In genomic region chr15:49145651-49146609, GRCh38 we compare ENCODE assay signal across 9 cellular contexts. TPM values are rescaled to one million over a fixed set of nuclear protein-coding genes. Genes with fewer than 3 reads are reported as not detected.
DNase-seq lines count a peak whose midpoint lies in the region; ATAC-seq, FAIRE-seq and TF ChIP-seq lines count a peak whose summit lies in the region.
"Had no signal": no experiment of that assay in that cellular context is flagged by ENCODE, and none has a peak within 500 bp of the region (broad histone marks: within the 10 kb centered on the region; RNA-seq: fewer than 3 reads in every experiment).

No MANE protein-coding gene starts in this region.

- H3K27me3 Mint-ChIP-seq in brain: no peaks in the 10 kb centered on the region

- TF ChIP-seq CTCF in C4-2B (conservative IDR thresholded peaks at IDR 0.05) (peak; percentile 93), GM12873 (IDR thresholded peaks at IDR 0.05; ENCODE audit: insufficient read depth, low read depth, low read length, missing control alignments) (peak; percentile 67), brain (conservative IDR thresholded peaks at IDR 0.05) (peak; percentile 67 to 79), kidney (IDR thresholded peaks at IDR 0.05; ENCODE audit: borderline replicate concordance, extremely low read depth, insufficient read depth) (peak; percentile 48), upper lobe of left lung (IDR thresholded peaks at IDR 0.05) (peak in 5 of 6 experiments; percentile 39 to 64 (median 53))

- ATAC-seq in upper lobe of left lung (ENCODE audit: low FRiP score in 2 of 2) (peak in 1 of 2 donors; percentile 50), HG02798 (IDR thresholded peaks at IDR 0.05; ENCODE audit: poor library complexity, unreplicated experiment) (no peak), HG02973 (IDR thresholded peaks at IDR 0.05; ENCODE audit: unreplicated experiment) (no peak)

- H3K27ac ChIP-seq in C4-2B (no peak overlapping the region), kidney (ENCODE audit: low read depth in 2 of 2, low read length in 2 of 2) (no peak overlapping the region), upper lobe of left lung (no peak overlapping the region)

- no peak for TF ChIP-seq POLR2A in upper lobe of left lung (IDR thresholded peaks at IDR 0.05)

- 23 to 31% methylated on average over 3 of the region's 3 CpGs for WGBS in upper lobe of left lung, 2 donors

- H3K36me3 ChIP-seq in kidney (ENCODE audit: control insufficient read depth in 1 of 2, insufficient read depth in 2 of 2, low read length in 2 of 2) (peaks cover 17 to 21% of the 10 kb centered on the region in 2 donors), upper lobe of left lung (peaks cover 11 to 36% (median 30%) of the 10 kb centered on the region in 4 donors)

- H3K9ac ChIP-seq in kidney (ENCODE audit: low read length in 2 of 2): no peak overlapping the region

- no peak for TF ChIP-seq EP300 in upper lobe of left lung (IDR thresholded peaks at IDR 0.05)

- no peaks in the 10 kb centered on the region for H3K9me3 Mint-ChIP-seq in brain
- H3K9me3 Mint-ChIP-seq: T-helper 1 cell treated with Interleukin-12 subunit alpha and Interleukin-12 subunit beta and Interleukin-4 antibody, amounts not matched to agents 30 μg/mL and 1 μg/mL, for 36 hours had no signal

- H3K4me3 ChIP-seq in kidney (ENCODE audit: low read length in 2 of 2): no peak overlapping the region
- no peak overlapping the region for H3K4me3 ChIP-seq in upper lobe of left lung

- H3K27me3 ChIP-seq in upper lobe of left lung: no peaks in the 10 kb centered on the region

- peak; percentile 74 for FAIRE-seq in kidney (lab: Jason Lieb, UNC)

- peaks cover 49% of the 10 kb centered on the region for H3K4me1 Mint-ChIP-seq in brain

- H3K4me1 ChIP-seq in kidney (ENCODE audit: control insufficient read depth in 1 of 2, insufficient read depth in 1 of 2, low read depth in 1 of 2, low read length in 2 of 2) (no peaks in the 10 kb centered on the region), upper lobe of left lung (peaks cover 22 to 40% (median 33%) of the 10 kb centered on the region in 4 donors)

- peak overlapping the region in 3 of 5 experiments; percentile 5 to 47 (median 12) for H3K4me3 Mint-ChIP-seq in brain
- H3K4me3 Mint-ChIP-seq: T-helper 1 cell treated with Interleukin-12 subunit alpha and Interleukin-12 subunit beta and Interleukin-4 antibody, amounts not matched to agents 30 μg/mL and 1 μg/mL, for 36 hours had no signal

- H3K36me3 Mint-ChIP-seq in brain: peaks cover 42% of the 10 kb centered on the region

- no peak overlapping the region for H3K27ac Mint-ChIP-seq in brain
- H3K27ac Mint-ChIP-seq: T-helper 1 cell treated with Interleukin-12 subunit alpha and Interleukin-12 subunit beta and Interleukin-4 antibody, amounts not matched to agents 30 μg/mL and 1 μg/mL, for 36 hours had no signal

- DNase-seq in NCI-H748 treated with DMSO at 0.1 percent for 48 hours (lab: John Stamatoyannopoulos, UW): peak; percentile 1
- DNase-seq in kidney: no peak
- DNase-seq in upper lobe of left lung: peak in 1 of 2 donors; percentile 37

- H3K9me3 ChIP-seq in kidney (ENCODE audit: control insufficient read depth in 1 of 2, low read length in 2 of 2) (no peaks in the 10 kb centered on the region), upper lobe of left lung (no peaks in the 10 kb centered on the region)

- intact Hi-C loops in kidney (cut with DNase I): no loop called here

RNA-seq across cellular contexts. Expression of gene COPS2, which starts 9.5 kb away (rescaled TPM):
- 17.2 TPM for polyA plus RNA-seq in brain (ENCODE audit: insufficient read depth, low read depth, low replicate concordance)
- 60.1 TPM for total RNA-seq in kidney
- 42.6 TPM for polyA plus RNA-seq in kidney (ENCODE audit: insufficient read depth, low read depth, low replicate concordance)
- total RNA-seq in upper lobe of left lung: 10 to 100 TPM; 16.8 to 65.0 (median 43.0) TPM

RNA-seq across cellular contexts. Expression of gene GALK2, which starts 24.1 kb away (rescaled TPM):
- polyA plus RNA-seq in brain (ENCODE audit: insufficient read depth, low read depth, low replicate concordance) (15.4 TPM), kidney (ENCODE audit: insufficient read depth, low read depth, low replicate concordance) (36.4 TPM)
- total RNA-seq in kidney (40.6 TPM), upper lobe of left lung (10 to 100 TPM; 14.2 to 63.9 (median 40.7) TPM)
